8 cellular contexts compared by ENCODE assay signal in genomic region chr1:81414417-81415087, GRCh38.
DNase-seq lines count a peak whose midpoint lies in the region; ATAC-seq and TF ChIP-seq lines count a peak whose summit lies in the region.

No MANE protein-coding gene starts in this region.

- no peaks in the 10 kb centered on the region for H3K9me3 Mint-ChIP-seq in WTC11

- H3K4me3 Mint-ChIP-seq in WTC11 = no peak overlapping the region

- POLR2A ChIA-PET in GM10248 (lab: Yijun Ruan, JAX) = no interaction called here
- POLR2A ChIA-PET in WTC11 (lab: Charles Lee) = interaction anchor here (0.5 to 0.8 kb wide), 2 partner anchors 387 to 981 kb away, joined by 3 read pairs; partner anchors contain the start of gene ADGRL2

- peak overlapping the region; percentile 91 for H3K27ac Mint-ChIP-seq in WTC11

- peak; percentile 81 for TF ChIP-seq CTCF in GM10248 (IDR thresholded peaks at IDR 0.05; ENCODE audit: control extremely low read depth, extremely low read depth, low read depth, missing control alignments)
- TF ChIP-seq CTCF in GM20000 (IDR thresholded peaks at IDR 0.05; ENCODE audit: extremely low read depth, missing control alignments) = peak; percentile 75
- peak; percentile 96 for TF ChIP-seq CTCF in WTC11 (IDR thresholded peaks at IDR 0.05)

- H3K4me1 Mint-ChIP-seq in WTC11 = peaks cover 57% of the 10 kb centered on the region

- intact Hi-C loops in left cardiac atrium (cut with DNase I) (no loop called here), sciatic nerve (cut with DNase I) (no loop called here)

- H3K27me3 Mint-ChIP-seq in WTC11 (ENCODE audit: low read depth) = no peaks in the 10 kb centered on the region

- ATAC-seq in HG03469 (IDR thresholded peaks at IDR 0.05; ENCODE audit: unreplicated experiment) = peak; percentile 96
- ATAC-seq in WTC11 = peak; percentile 96
- peak; percentile 88 to 96 for ATAC-seq in left cardiac atrium
- ATAC-seq in sciatic nerve = peak; percentile 93

- CTCF ChIA-PET in GM10248 (lab: Yijun Ruan, JAX) (interaction anchor here (0.7 to 4.2 kb wide), 17 partner anchors 10 to 1523 kb away, joined by 3 to 35 read pairs (median 3); no protein-coding TSS in a partner anchor), WTC11 (lab: Charles Lee) (interaction anchor here (0.5 to 2.3 kb wide), 33 partner anchors 11 to 546 kb away, joined by 3 to 20 read pairs (median 4); no protein-coding TSS in a partner anchor)

- DNase-seq in GM10248 (ENCODE audit: extremely low spot score) (peak; percentile 57), GM20000 (ENCODE audit: low spot score) (peak; percentile 56), WTC11 (ENCODE audit: low spot score) (peak; percentile 86), left cardiac atrium (peak; percentile 71), sciatic nerve (ENCODE audit: low spot score) (peak; percentile 82), NK-92 (lab: John Stamatoyannopoulos, UW; ENCODE audit: unreplicated experiment) (no peak), NCI-H226 (no peak)

- H3K36me3 Mint-ChIP-seq in WTC11 = no peaks in the 10 kb centered on the region

TF ChIP-seq in WTC11, 78 proteins besides CTCF, POLR2A, EP300 and RAD21 (continues in another document):
- TF ChIP-seq ARID4B (CRISPR knock-in tag; IDR thresholded peaks at IDR 0.05; ENCODE audit: borderline replicate concordance) = 0 out of 2 replicates have a peak, but pooled peaks have one; percentile 31
- peak; percentile 73; the same call in 1 of the 2 replicates for TF ChIP-seq TEAD1 (CRISPR knock-in tag; IDR thresholded peaks at IDR 0.05)
- TF ChIP-seq ATF2 (CRISPR knock-in tag; IDR thresholded peaks at IDR 0.05; ENCODE audit: borderline replicate concordance, low read depth) = no peak
- no peak for TF ChIP-seq JUN (CRISPR knock-in tag; IDR thresholded peaks at IDR 0.05)
- 0 out of 2 replicates have a peak, but pooled peaks have one; percentile 15 for TF ChIP-seq E2F5 (CRISPR knock-in tag; IDR thresholded peaks at IDR 0.05)
- peak; percentile 57; the same call in 1 of the 2 replicates for TF ChIP-seq MAX (CRISPR knock-in tag; IDR thresholded peaks at IDR 0.05)
- TF ChIP-seq ATF3 (CRISPR knock-in tag; conservative IDR thresholded peaks at IDR 0.05) = no peak
- 0 out of 2 replicates have a peak, but pooled peaks have one; percentile 71 for TF ChIP-seq AFF4 (CRISPR knock-in tag; IDR thresholded peaks at IDR 0.05; ENCODE audit: borderline replicate concordance)
- TF ChIP-seq USF2 (CRISPR knock-in tag; IDR thresholded peaks at IDR 0.05) = peak; percentile 8; the same call in 1 of the 2 replicates
- TF ChIP-seq CREM (CRISPR knock-in tag; IDR thresholded peaks at IDR 0.05) = peak; percentile 48; the same call in 1 of the 2 replicates

Comparison
In these comparisons a context has a peak if more than half of its experiments do, and no peak if none do; other contexts are left out.
1. DNase-seq: peak in GM10248 (single experiment), GM20000 (single experiment), WTC11 (single experiment), left cardiac atrium (single experiment) and sciatic nerve (single experiment); none in NK-92 (single experiment) and NCI-H226 (single experiment).
2. Peak in every context shown above with its lines, with median percentiles within 50 percentile points of each other: CTCF ChIP-seq and ATAC-seq.